Comparison of ENCODE assay signal across 13 cellular contexts in the genomic region with DNA sequence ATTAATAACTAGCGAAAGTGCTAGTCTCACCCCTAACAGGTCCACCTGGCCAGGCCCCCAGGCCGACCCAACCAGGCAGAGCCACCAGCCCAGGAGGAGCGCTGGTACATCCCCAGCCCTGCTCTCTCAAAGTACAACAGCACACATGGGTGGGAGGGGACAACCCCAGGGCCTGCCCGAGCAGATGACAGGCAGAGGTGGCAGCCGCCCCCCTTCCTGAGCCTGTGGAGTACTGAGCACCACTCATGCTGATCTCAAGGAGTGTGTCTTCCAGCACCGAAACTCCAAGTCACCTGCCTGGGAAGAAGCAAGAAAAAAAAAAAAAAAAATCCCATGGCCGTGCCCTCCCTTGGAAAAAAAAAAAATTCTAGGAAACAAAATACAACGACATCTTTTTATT.
A peak's percentile ranks its signal among the peaks of the same experiment; 100 is the strongest.
DNase-seq lines count a peak whose midpoint lies in the region; ATAC-seq lines count a peak whose summit lies in the region.
"Had no signal": no experiment of that assay in that cellular context is flagged by ENCODE, and none has a peak within 500 bp of the region (broad histone marks: within the 10 kb centered on the region; RNA-seq: fewer than 3 reads in every experiment).

No MANE protein-coding gene starts in this region.

- no peak overlapping the region for H4K5ac ChIP-seq in mesendoderm (ENCODE audit: low read length)

- no peaks in the 10 kb centered on the region for H3K79me2 ChIP-seq in mesendoderm (ENCODE audit: control insufficient read depth, insufficient read depth, low read length)

- no peak overlapping the region for H3K9ac ChIP-seq in mesendoderm (ENCODE audit: low read length)

- H3K4me3 ChIP-seq in mesendoderm (ENCODE audit: low read length), result no peak overlapping the region
- H3K4me3 ChIP-seq: esophagus squamous epithelium, transverse colon had no signal

- H3K18ac ChIP-seq in mesendoderm (ENCODE audit: low read length), result no peak overlapping the region

- no peaks in the 10 kb centered on the region for H3K36me3 ChIP-seq in mesendoderm (ENCODE audit: control insufficient read depth, insufficient read depth, low read length)
- H3K36me3 ChIP-seq: esophagus squamous epithelium, transverse colon had no signal

- H3K4ac ChIP-seq in mesendoderm (ENCODE audit: low read depth, low read length), result no peak overlapping the region

- H3K27me3 ChIP-seq in mesendoderm (ENCODE audit: insufficient read depth, low read length, poor library complexity), result no peaks in the 10 kb centered on the region
- H3K27me3 ChIP-seq: esophagus squamous epithelium, transverse colon had no signal

- peak; percentile 51 for ATAC-seq in HG02571 (IDR thresholded peaks at IDR 0.05; ENCODE audit: unreplicated experiment)
- peak; percentile 84 to 98 for ATAC-seq in activated naive CD4-positive, alpha-beta T cell treated with anti-CD3 and anti-CD28 coated beads, Interleukin-2, amount 50 U/mL, for 72 hours

- H4K8ac ChIP-seq in mesendoderm (ENCODE audit: low read depth, low read length), result no peak overlapping the region

- H2AK5ac ChIP-seq in mesendoderm (ENCODE audit: low read length), result no peak overlapping the region

- H3K27ac ChIP-seq in mesendoderm (ENCODE audit: low read depth, low read length), result no peak overlapping the region
- H3K27ac ChIP-seq: esophagus squamous epithelium, transverse colon had no signal

- no CpG with 5 or more reads among the region's 8 CpGs for WGBS in mesendoderm (ENCODE audit: extremely low coverage, insufficient coverage, low lambda C conversion rate)

- no peak overlapping the region for H3K23ac ChIP-seq in mesendoderm (ENCODE audit: low read length)

- no peak overlapping the region for H3K4me2 ChIP-seq in mesendoderm (ENCODE audit: low read length)

- H3K27ac Mint-ChIP-seq in activated naive CD4-positive, alpha-beta T cell treated with anti-CD3 and anti-CD28 coated beads, Interleukin-2, amount 50 U/mL, for 72 hours, result no peak overlapping the region

- no peak overlapping the region for H2BK5ac ChIP-seq in mesendoderm (ENCODE audit: low read length)

- H2BK15ac ChIP-seq in mesendoderm (replicated peaks; ENCODE audit: low read depth), result no peak overlapping the region

- no peak overlapping the region for H2BK120ac ChIP-seq in mesendoderm (ENCODE audit: low read depth, low read length)

- H3K4me1 ChIP-seq in mesendoderm (ENCODE audit: control insufficient read depth, low read depth, low read length), result peaks cover 2% of the 10 kb centered on the region

- no peak overlapping the region for H3K56ac ChIP-seq in mesendoderm (ENCODE audit: low read length)

- no peaks in the 10 kb centered on the region for H3K9me3 Mint-ChIP-seq in activated naive CD4-positive, alpha-beta T cell treated with anti-CD3 and anti-CD28 coated beads, Interleukin-2, amount 50 U/mL, for 72 hours

- H3K79me1 ChIP-seq in mesendoderm (ENCODE audit: low read length), result no peaks in the 10 kb centered on the region

- H3K36me3 Mint-ChIP-seq in activated naive CD4-positive, alpha-beta T cell treated with anti-CD3 and anti-CD28 coated beads, Interleukin-2, amount 50 U/mL, for 72 hours, result no peaks in the 10 kb centered on the region

- DNase-seq in NCI-H2227 (lab: John Stamatoyannopoulos, UW; ENCODE audit: unreplicated experiment), result peak; percentile 20
- no peak for DNase-seq in NCI-H2227 treated with DMSO at 0.1 percent for 48 hours (lab: John Stamatoyannopoulos, UW)
- peak in 1 of 2 donors; percentile 34 for DNase-seq in activated naive CD4-positive, alpha-beta T cell treated with anti-CD3 and anti-CD28 coated beads, Interleukin-2, amount 50 U/mL, for 72 hours (ENCODE audit: low spot score in 2 of 2)
- DNase-seq in stimulated activated CD4-positive, alpha-beta T cell treated with anti-CD3 and anti-CD28 coated beads, TNF-alpha, amount 100 ng/mL, for 24 hours (ENCODE audit: low read depth in 3 of 3), result peak; percentile 13 to 55 (median 35)
- no peak for DNase-seq in cerebellar cortex (ENCODE audit: low spot score)
- no peak for DNase-seq in NCI-H1048 (lab: John Stamatoyannopoulos, UW)
- DNase-seq in mesendoderm, result no peak
- DNase-seq: ACHN, esophagus squamous epithelium, NCI-H446, T-helper 1 cell, transverse colon had no signal

Comparison
In these comparisons a context has a peak if more than half of its experiments do, and no peak if none do; other contexts are left out.
1. DNase-seq: peak in NCI-H2227 (single experiment) and stimulated activated CD4-positive, alpha-beta T cell treated with anti-CD3 and anti-CD28 coated beads, TNF-alpha, amount 100 ng/mL, for 24 hours (3 of 3); none in NCI-H2227 treated with DMSO at 0.1 percent for 48 hours (single experiment), cerebellar cortex (single experiment), NCI-H1048 (single experiment) and mesendoderm (single experiment).